ENCODE assay signal across 12 cellular contexts in the genomic region with DNA sequence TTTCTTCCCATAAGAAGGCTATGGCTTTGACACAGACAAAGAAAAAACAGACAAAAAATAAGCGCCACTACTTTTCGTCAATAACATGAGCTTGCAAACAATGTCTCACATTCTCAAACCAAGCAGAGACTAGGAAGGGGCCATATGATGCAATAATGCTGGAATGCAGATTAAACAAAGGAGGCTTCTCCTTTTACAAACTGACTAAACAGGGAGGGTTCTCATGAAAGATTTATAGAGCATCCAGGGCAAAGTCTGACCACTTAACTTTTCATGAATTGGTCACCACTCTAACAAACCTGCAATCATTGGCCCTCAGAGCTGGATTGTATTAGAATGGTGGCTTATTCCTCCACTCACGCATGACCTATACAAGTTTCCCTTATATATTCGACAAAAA.
DNase-seq lines count a peak whose midpoint lies in the region; ATAC-seq lines count a peak whose summit lies in the region.
"Had no signal": no experiment of that assay in that cellular context is flagged by ENCODE, and none has a peak within 500 bp of the region (broad histone marks: within the 10 kb centered on the region; RNA-seq: fewer than 3 reads in every experiment).

No MANE protein-coding gene starts in this region.

- no peaks in the 10 kb centered on the region for H3K4me1 ChIP-seq in NT2/D1 (ENCODE audit: insufficient read depth, insufficient read length)
- H3K4me1 ChIP-seq: adrenal gland, psoas muscle had no signal

- no peak overlapping the region for H3K4me3 ChIP-seq in NT2/D1 (ENCODE audit: insufficient read length, low read depth)
- H3K4me3 ChIP-seq: adrenal gland, psoas muscle had no signal

- H3K9me3 ChIP-seq in NT2/D1 (ENCODE audit: insufficient read depth, low read length) = no peaks in the 10 kb centered on the region
- H3K9me3 ChIP-seq: adrenal gland, psoas muscle had no signal

- no peaks in the 10 kb centered on the region for H3K27me3 ChIP-seq in NT2/D1 (ENCODE audit: insufficient read depth, insufficient read length)
- H3K27me3 ChIP-seq: adrenal gland had no signal

- no peaks in the 10 kb centered on the region for H3K36me3 ChIP-seq in NT2/D1 (ENCODE audit: insufficient read depth, insufficient read length, low read length)
- H3K36me3 ChIP-seq: adrenal gland had no signal

- no peaks in the 10 kb centered on the region for H3K27me3 Mint-ChIP-seq in activated CD4-positive, alpha-beta memory T cell treated with anti-CD3 and anti-CD28 coated beads for 36 hours
- no peaks in the 10 kb centered on the region for H3K27me3 Mint-ChIP-seq in stimulated activated naive B cell treated with anti-CD40 and anti-IgM and Interleukin-4, amounts not matched to agents 10 μg/mL and 1 μg/mL and 100 μg/mL, for 72 hours

- no peaks in the 10 kb centered on the region for H3K4me1 Mint-ChIP-seq in activated CD4-positive, alpha-beta memory T cell treated with anti-CD3 and anti-CD28 coated beads for 36 hours (ENCODE audit: low read depth)
- no peaks in the 10 kb centered on the region for H3K4me1 Mint-ChIP-seq in stimulated activated naive B cell treated with anti-CD40 and anti-IgM and Interleukin-4, amounts not matched to agents 10 μg/mL and 1 μg/mL and 100 μg/mL, for 72 hours

- intact Hi-C loops in activated CD4-positive, alpha-beta memory T cell treated with anti-CD3 and anti-CD28 coated beads for 36 hours (cut with micrococcal nuclease) = no loop called here

- H3K36me3 Mint-ChIP-seq in activated CD4-positive, alpha-beta memory T cell treated with anti-CD3 and anti-CD28 coated beads for 36 hours = no peaks in the 10 kb centered on the region
- H3K36me3 Mint-ChIP-seq in stimulated activated naive B cell treated with anti-CD40 and anti-IgM and Interleukin-4, amounts not matched to agents 10 μg/mL and 1 μg/mL and 100 μg/mL, for 72 hours = no peaks in the 10 kb centered on the region

- no peak overlapping the region for H3K9ac ChIP-seq in NT2/D1 (ENCODE audit: insufficient read length, low read depth)

- peak; percentile 66 for DNase-seq in EL
- peak; percentile 13 for DNase-seq in NT2/D1 (ENCODE audit: low read depth, low spot score)
- peak; percentile 15 for DNase-seq in epidermal melanocyte (ENCODE audit: insufficient read length, low spot score)
- DNase-seq in myocyte (ENCODE audit: low read depth) = peak; percentile 24
- no peak for DNase-seq in activated CD4-positive, alpha-beta memory T cell treated with anti-CD3 and anti-CD28 coated beads for 36 hours
- no peak for DNase-seq in stimulated activated naive B cell treated with anti-CD40 and anti-IgM and Interleukin-4, amounts not matched to agents 10 μg/mL and 1 μg/mL and 100 μg/mL, for 72 hours
- no peak for DNase-seq in SKM-1 treated with dmso at 0.1 percent for 144 hours (lab: John Stamatoyannopoulos, UW; ENCODE audit: unreplicated experiment)
- DNase-seq in putamen (ENCODE audit: low spot score) = no peak
- DNase-seq: activated CD4-positive, alpha-beta T cell treated with anti-CD3 and anti-CD28 coated beads for 4 hours; adrenal gland; hypothalamus; psoas muscle had no signal

- no peak overlapping the region for H3K4me3 Mint-ChIP-seq in activated CD4-positive, alpha-beta memory T cell treated with anti-CD3 and anti-CD28 coated beads for 36 hours
- H3K4me3 Mint-ChIP-seq in stimulated activated naive B cell treated with anti-CD40 and anti-IgM and Interleukin-4, amounts not matched to agents 10 μg/mL and 1 μg/mL and 100 μg/mL, for 72 hours = no peak overlapping the region

- no peak for ATAC-seq in stimulated activated naive B cell treated with anti-CD40 and anti-IgM and Interleukin-4, amounts not matched to agents 10 μg/mL and 1 μg/mL and 100 μg/mL, for 72 hours (replicated peaks)
- ATAC-seq: psoas muscle had no signal

- H3K27ac Mint-ChIP-seq in activated CD4-positive, alpha-beta memory T cell treated with anti-CD3 and anti-CD28 coated beads for 36 hours = no peak overlapping the region
- no peak overlapping the region for H3K27ac Mint-ChIP-seq in stimulated activated naive B cell treated with anti-CD40 and anti-IgM and Interleukin-4, amounts not matched to agents 10 μg/mL and 1 μg/mL and 100 μg/mL, for 72 hours

- peaks cover 4% of the 10 kb centered on the region for H3K9me3 Mint-ChIP-seq in activated CD4-positive, alpha-beta memory T cell treated with anti-CD3 and anti-CD28 coated beads for 36 hours
- peaks cover 3 to 4% of the 10 kb centered on the region in 2 donors for H3K9me3 Mint-ChIP-seq in stimulated activated naive B cell treated with anti-CD40 and anti-IgM and Interleukin-4, amounts not matched to agents 10 μg/mL and 1 μg/mL and 100 μg/mL, for 72 hours

- CTCF ChIA-PET in activated CD4-positive, alpha-beta memory T cell treated with anti-CD3 and anti-CD28 coated beads for 36 hours (lab: Charles Lee) = no interaction called here

- POLR2A ChIA-PET in activated CD4-positive, alpha-beta memory T cell treated with anti-CD3 and anti-CD28 coated beads for 36 hours (lab: Charles Lee) = no interaction called here

Comparison
In these comparisons a context has a peak if more than half of its experiments do, and no peak if none do; other contexts are left out.
1. DNase-seq: peak in EL (single experiment), NT2/D1 (single experiment), epidermal melanocyte (single experiment) and myocyte (single experiment); none in activated CD4-positive, alpha-beta memory T cell treated with anti-CD3 and anti-CD28 coated beads for 36 hours (single experiment), stimulated activated naive B cell treated with anti-CD40 and anti-IgM and Interleukin-4, amounts not matched to agents 10 μg/mL and 1 μg/mL and 100 μg/mL, for 72 hours (single experiment), SKM-1 treated with dmso at 0.1 percent for 144 hours (single experiment) and putamen (single experiment).